ENCODE assay signal across 12 cellular contexts in genomic region chr15:91561371-91562100, GRCh38.
DNase-seq lines count a peak whose midpoint lies in the region; ATAC-seq and TF ChIP-seq lines count a peak whose summit lies in the region.
"Had no signal": no experiment of that assay in that cellular context is flagged by ENCODE, and none has a peak within 500 bp of the region (broad histone marks: within the 10 kb centered on the region; RNA-seq: fewer than 3 reads in every experiment).

No MANE protein-coding gene starts in this region.

- H2AK5ac ChIP-seq in IMR-90 (ENCODE audit: low read depth, low read length), result peak overlapping the region; percentile 62; the same call in 1 of the 2 replicates

- H4K91ac ChIP-seq in IMR-90 (ENCODE audit: insufficient read depth, low read depth, low read length), result no peak overlapping the region

- H3K36me3 Mint-ChIP-seq in chondrocyte (ENCODE audit: low read depth), result no peaks in the 10 kb centered on the region
- H3K36me3 Mint-ChIP-seq: mesothelial cell of epicardium had no signal

- peak overlapping the region; percentile 81 for H3K4me2 ChIP-seq in IMR-90 (ENCODE audit: low read depth, low read length)
- H3K4me2 ChIP-seq: BLaER1 treated with 17β-estradiol and CSF1 and Interleukin-3, amounts not matched to agents 10 nM and 100 nM had no signal

- TF ChIP-seq RAD21 in IMR-90 (IDR thresholded peaks at IDR 0.05; ENCODE audit: low read length), result 0 out of 2 replicates have a peak, but pooled peaks have one; percentile 9

- H3K4me1 Mint-ChIP-seq in chondrocyte (ENCODE audit: low read depth), result no peaks in the 10 kb centered on the region
- H3K4me1 Mint-ChIP-seq: mesothelial cell of epicardium had no signal

- peak overlapping the region; percentile 64; the same call in 1 of the 2 replicates for H3K23ac ChIP-seq in IMR-90 (ENCODE audit: low read depth, low read length)

- no peak overlapping the region for H2AK9ac ChIP-seq in IMR-90 (replicated peaks; ENCODE audit: low read depth, low read length, poor library complexity)

- H3K18ac ChIP-seq in IMR-90 (ENCODE audit: low read depth, low read length), result peak overlapping the region; percentile 42; the same call in 1 of the 2 replicates

- in situ Hi-C loops in IMR-90 (cut with MboI; ENCODE audit: low sequenced_read_pairs), result no loop called here

- no peak overlapping the region for H3K9ac ChIP-seq in IMR-90 (ENCODE audit: low read depth, low read length)
- no peak overlapping the region for H3K9ac ChIP-seq in colonic mucosa (ENCODE audit: low read depth in 2 of 2, low read length in 2 of 2)
- H3K9ac ChIP-seq: BLaER1 treated with 17β-estradiol and CSF1 and Interleukin-3, amounts not matched to agents 10 nM and 100 nM had no signal

- H3K27ac ChIP-seq in IMR-90 (ENCODE audit: insufficient read depth, low read length) (peak overlapping the region; percentile 33), colonic mucosa (no peak overlapping the region)
- H3K27ac ChIP-seq: BLaER1 treated with 17β-estradiol and CSF1 and Interleukin-3, amounts not matched to agents 10 nM and 100 nM had no signal

- H2BK120ac ChIP-seq in IMR-90 (ENCODE audit: low read depth, low read length), result peak overlapping the region; percentile 87

- peak overlapping the region; percentile 52; the same call in 1 of the 2 replicates for H3K14ac ChIP-seq in IMR-90 (replicated peaks; ENCODE audit: low read depth, low read length)

- CTCF ChIA-PET in IMR-90 (lab: Yijun Ruan, JAX), result interaction anchor here (1.5 kb wide), 1 partner anchor 43 kb away, joined by 3 read pairs; no protein-coding TSS in a partner anchor

- no peaks in the 10 kb centered on the region for H4K20me1 ChIP-seq in IMR-90 (ENCODE audit: insufficient read depth, low read length)
- H4K20me1 ChIP-seq: BLaER1 treated with 17β-estradiol and CSF1 and Interleukin-3, amounts not matched to agents 10 nM and 100 nM had no signal

- H3K36me3 ChIP-seq in IMR-90 (ENCODE audit: control insufficient read depth, insufficient read depth, low read length) (no peaks in the 10 kb centered on the region), colonic mucosa (no peaks in the 10 kb centered on the region)
- H3K36me3 ChIP-seq: BLaER1 treated with 17β-estradiol and CSF1 and Interleukin-3, amounts not matched to agents 10 nM and 100 nM had no signal

- H4K5ac ChIP-seq in IMR-90 (ENCODE audit: low read depth, low read length), result peak overlapping the region; percentile 12; the same call in 1 of the 2 replicates

- WGBS in IMR-90 (ENCODE audit: extremely low coverage in 2 of 2, insufficient read length in 1 of 2), 2 experiments, result 0% methylated on average over 3 of the region's 11 CpGs; no CpG with 5 or more reads in 1 of the 2 experiments

- ATAC-seq in IMR-90 (ENCODE audit: low read depth) (peak; percentile 83), HG03045 (IDR thresholded peaks at IDR 0.05; ENCODE audit: unreplicated experiment) (no peak)

- H3K27ac Mint-ChIP-seq in chondrocyte (ENCODE audit: unreplicated experiment), result peak overlapping the region; percentile 52
- H3K27ac Mint-ChIP-seq: mesothelial cell of epicardium had no signal

- intact Hi-C loops in IMR-90 (cut with micrococcal nuclease) (no loop called here), colonic mucosa (cut with DNase I) (no loop called here)

- H2AFZ ChIP-seq in IMR-90 (replicated peaks; ENCODE audit: low read length, poor library complexity), result peak overlapping the region; percentile 84

- no peaks in the 10 kb centered on the region for H3K79me1 ChIP-seq in IMR-90 (ENCODE audit: low read depth in 1 of 2, low read length in 2 of 2)

- no peaks in the 10 kb centered on the region for H3K9me3 Mint-ChIP-seq in chondrocyte (ENCODE audit: low read depth)
- H3K9me3 Mint-ChIP-seq: mesothelial cell of epicardium had no signal

- peak overlapping the region; percentile 2; the same call in 1 of the 3 replicates for H2BK15ac ChIP-seq in IMR-90 (ENCODE audit: low read depth, low read length)

- H3K9me3 ChIP-seq in IMR-90 (ENCODE audit: control insufficient read depth, insufficient read depth, low read length) (no peaks in the 10 kb centered on the region), colonic mucosa (no peaks in the 10 kb centered on the region)
- H3K9me3 ChIP-seq: BLaER1 treated with 17β-estradiol and CSF1 and Interleukin-3, amounts not matched to agents 10 nM and 100 nM had no signal

- POLR2A ChIA-PET in IMR-90 (lab: Charles Lee; ENCODE audit: unreplicated experiment), result interaction anchor here (0.6 kb wide), 1 partner anchor 32 kb away, joined by 5 read pairs; no protein-coding TSS in a partner anchor

- peak overlapping the region; percentile 84 for H2BK5ac ChIP-seq in IMR-90 (ENCODE audit: low read depth, low read length, poor library complexity, severe bottlenecking)

- peak overlapping the region in 1 of 2 experiments; percentile 58; a peak in 2 of 4 replicates for H4K8ac ChIP-seq in IMR-90 (ENCODE audit: low read depth in 2 of 2, low read length in 2 of 2)

- no peak for TF ChIP-seq CTCF in IMR-90 (conservative IDR thresholded peaks at IDR 0.05; ENCODE audit: low read depth, low read length)
- TF ChIP-seq CTCF in chondrocyte (IDR thresholded peaks at IDR 0.05), result no peak
- TF ChIP-seq CTCF in colonic mucosa (IDR thresholded peaks at IDR 0.05), result no peak

- no peak overlapping the region for H3K4me3 Mint-ChIP-seq in chondrocyte (ENCODE audit: unreplicated experiment)
- H3K4me3 Mint-ChIP-seq: mesothelial cell of epicardium had no signal

- H3K9me1 ChIP-seq in IMR-90 (ENCODE audit: insufficient read depth, low read length), result peaks cover 4% of the 10 kb centered on the region; the same call in 1 of the 2 replicates

- no peaks in the 10 kb centered on the region for H3K27me3 ChIP-seq in IMR-90 (ENCODE audit: control insufficient read depth, insufficient read depth, low read length)
- no peaks in the 10 kb centered on the region for H3K27me3 ChIP-seq in colonic mucosa
- H3K27me3 ChIP-seq: BLaER1 treated with 17β-estradiol and CSF1 and Interleukin-3, amounts not matched to agents 10 nM and 100 nM had no signal

- dilution Hi-C loops in IMR-90 (cut with HindIII; ENCODE audit: low sequenced_read_pairs, unreplicated experiment), result no loop called here

- no TSS peak for BruUV-seq in IMR-90 (replicated peaks; lab: Mats Ljungman, UMichigan)

- peak overlapping the region; percentile 68 for H2BK20ac ChIP-seq in IMR-90 (ENCODE audit: low read depth, low read length)

- TF ChIP-seq POLR2A in IMR-90 (IDR thresholded peaks at IDR 0.05; ENCODE audit: low read depth, low read length), result no peak

- H3K4me1 ChIP-seq in IMR-90 (ENCODE audit: control insufficient read depth, insufficient read depth, low read length), result peaks cover 5% of the 10 kb centered on the region
- no peaks in the 10 kb centered on the region for H3K4me1 ChIP-seq in colonic mucosa
- H3K4me1 ChIP-seq: BLaER1 treated with 17β-estradiol and CSF1 and Interleukin-3, amounts not matched to agents 10 nM and 100 nM had no signal

- DNase-seq in A172 (ENCODE audit: low spot score), result peak; percentile 54
- peak; percentile 98 for DNase-seq in IMR-90
- DNase-seq in chondrocyte (ENCODE audit: low spot score), result no peak
- DNase-seq in lung microvascular endothelial cell (ENCODE audit: low read depth in 2 of 2), result peak; percentile 57 to 61
- no peak for DNase-seq in DMS 273 (lab: John Stamatoyannopoulos, UW; ENCODE audit: unreplicated experiment)
- no peak for DNase-seq in NCI-H2029 (lab: John Stamatoyannopoulos, UW)
- no peak for DNase-seq in colonic mucosa
- DNase-seq: effector CD8-positive, alpha-beta T cell; Kasumi-1 had no signal

- peak overlapping the region; percentile 65 for H3K56ac ChIP-seq in IMR-90 (ENCODE audit: extremely low read depth, insufficient read depth, low read length)

- peaks cover 14% of the 10 kb centered on the region for H3K27me3 Mint-ChIP-seq in chondrocyte (ENCODE audit: low read depth)

- H3K4me3 ChIP-seq in IMR-90 (ENCODE audit: insufficient read depth, low read depth, low read length), result no peak overlapping the region
- no peak overlapping the region for H3K4me3 ChIP-seq in colonic mucosa
- H3K4me3 ChIP-seq: BLaER1 treated with 17β-estradiol and CSF1 and Interleukin-3, amounts not matched to agents 10 nM and 100 nM had no signal

- H3K4ac ChIP-seq in IMR-90 (ENCODE audit: low read depth, low read length), result peak overlapping the region; percentile 45

TF ChIP-seq in IMR-90, 13 proteins besides CTCF, POLR2A, EP300 and RAD21:
- TF ChIP-seq MAFK (IDR thresholded peaks at IDR 0.05; ENCODE audit: low read depth, low read length) (peak; percentile 77), RFX5 (IDR thresholded peaks at IDR 0.05; ENCODE audit: low read depth, low read length) (no peak), CHD1 (IDR thresholded peaks at IDR 0.05; ENCODE audit: low read depth, low read length) (no peak), RCOR1 (IDR thresholded peaks at IDR 0.05; ENCODE audit: insufficient replicate concordance, low read length) (peak; percentile 28), MXI1 (IDR thresholded peaks at IDR 0.05; ENCODE audit: borderline replicate concordance, low read depth, low read length) (no peak), SMC3 (IDR thresholded peaks at IDR 0.05; ENCODE audit: low read depth, low read length) (no peak), CEBPB (IDR thresholded peaks at IDR 0.05; ENCODE audit: low read depth, low read length) (peak; percentile 77), FOS (IDR thresholded peaks at IDR 0.05; ENCODE audit: low read depth, low read length) (peak; percentile 73), MAZ (IDR thresholded peaks at IDR 0.05; ENCODE audit: borderline replicate concordance, low read depth, low read length) (no peak), BHLHE40 (IDR thresholded peaks at IDR 0.05; ENCODE audit: low read depth, low read length) (peak; percentile 93), NFE2L2 (IDR thresholded peaks at IDR 0.05; ENCODE audit: low read depth, low read length) (peak; percentile 96), USF2 (IDR thresholded peaks at IDR 0.05; ENCODE audit: low read depth, low read length) (peak; percentile 79), ELK1 (IDR thresholded peaks at IDR 0.05; ENCODE audit: borderline replicate concordance, low read depth, low read length) (no peak)

Comparison
In these comparisons a context has a peak if more than half of its experiments do, and no peak if none do; other contexts are left out.
1. DNase-seq: peak in A172 (single experiment), IMR-90 (single experiment) and lung microvascular endothelial cell (2 of 2); none in chondrocyte (single experiment), DMS 273 (single experiment), NCI-H2029 (single experiment) and colonic mucosa (single experiment).